Comparison of ENCODE assay signal across 11 cellular contexts in genomic region chr7:139321071-139321745, GRCh38. TPM values are rescaled to one million over a fixed set of nuclear protein-coding genes. Genes with fewer than 3 reads are reported as not detected.
DNase-seq lines count a peak whose midpoint lies in the region; ATAC-seq and TF ChIP-seq lines count a peak whose summit lies in the region.
"Had no signal": no experiment of that assay in that cellular context is flagged by ENCODE, and none has a peak within 500 bp of the region (broad histone marks: within the 10 kb centered on the region; RNA-seq: fewer than 3 reads in every experiment).

No MANE protein-coding gene starts in this region.

- H3K9ac ChIP-seq in GM23248, result no peak overlapping the region

- DNase-seq in AG08395 (ENCODE audit: low spot score) (peak; percentile 36), GM23248 (peak; percentile 53), RWPE2 (ENCODE audit: low spot score) (no peak), iPS DF 4.7 (ENCODE audit: extremely low read depth, low spot score) (peak; percentile 14), putamen (ENCODE audit: low spot score) (no peak), SK-N-DZ (ENCODE audit: low spot score) (no peak)
- DNase-seq: DMS79 treated with DMSO at 0.1 percent for 48 hours; NCI-H526 treated with DMSO at 0.1 percent for 48 hours; stimulated activated CD4-positive, alpha-beta T cell treated with anti-CD3 and anti-CD28 coated beads, Interleukin-2, amount 100 ng/mL, for 48 hours had no signal

- H3K27ac ChIP-seq in GM23248 (no peak overlapping the region), RWPE2 (ENCODE audit: poor library complexity, severe bottlenecking) (no peak overlapping the region)

- H3K4me1 ChIP-seq in GM23248 (ENCODE audit: insufficient read depth) (no peaks in the 10 kb centered on the region), RWPE2 (ENCODE audit: insufficient read depth, poor library complexity, severe bottlenecking) (no peaks in the 10 kb centered on the region)

- no peaks in the 10 kb centered on the region for H3K79me2 ChIP-seq in GM23248 (ENCODE audit: insufficient read depth)

- peak; percentile 30 for TF ChIP-seq CTCF in RWPE2 (IDR thresholded peaks at IDR 0.05; ENCODE audit: poor library complexity, severe bottlenecking)

- no peaks in the 10 kb centered on the region for H3F3A ChIP-seq in GM23248 (ENCODE audit: insufficient read depth)

- H3K9me2 ChIP-seq in GM23248 (ENCODE audit: insufficient read depth), result no peaks in the 10 kb centered on the region

- H4K20me1 ChIP-seq in GM23248 (ENCODE audit: insufficient read depth), result no peaks in the 10 kb centered on the region

- no peak overlapping the region for H3K4me2 ChIP-seq in GM23248 (ENCODE audit: unreplicated experiment)

- H3K4me3 ChIP-seq in GM23248 (no peak overlapping the region), RWPE2 (ENCODE audit: severe bottlenecking) (no peak overlapping the region)

- 0 out of 2 replicates have a peak overlapping the region, but pooled peaks have one; percentile 38 for H2AFZ ChIP-seq in GM23248

- in situ Hi-C loops in GM23248 (cut with MboI), result no loop called here

- ATAC-seq in RWPE2 (ENCODE audit: low read depth) (no peak), GM18909 (IDR thresholded peaks at IDR 0.05; ENCODE audit: poor library complexity, unreplicated experiment) (no peak), HG03280 (IDR thresholded peaks at IDR 0.05; ENCODE audit: unreplicated experiment) (no peak)

- 45 to 50% methylated on average over 11 of the region's 11 CpGs for WGBS in GM23248 (ENCODE audit: low coverage in 1 of 2, low lambda C conversion rate in 2 of 2, missing lambda C conversion rate in 2 of 2), 2 experiments

- H3K36me3 ChIP-seq in GM23248 (ENCODE audit: low read depth), result no peaks in the 10 kb centered on the region
- H3K36me3 ChIP-seq in RWPE2 (ENCODE audit: low read depth), result no peaks in the 10 kb centered on the region

- H3K27me3 ChIP-seq in GM23248 (replicated peaks; ENCODE audit: insufficient read depth), result no peaks in the 10 kb centered on the region
- no peaks in the 10 kb centered on the region for H3K27me3 ChIP-seq in RWPE2 (ENCODE audit: insufficient read depth, poor library complexity, severe bottlenecking)

- H3K9me3 ChIP-seq in GM23248 (ENCODE audit: low read depth) (no peaks in the 10 kb centered on the region), RWPE2 (ENCODE audit: severe bottlenecking) (no peaks in the 10 kb centered on the region)

RNA-seq across cellular contexts. Expression of gene FMC1, which starts 19.9 kb away (rescaled TPM):
- 6.8 and 9.5 TPM in 2 replicates for total RNA-seq in GM23248 (2014; rRNA removed; shearing (Covaris generic))
- polyA plus RNA-seq in GM23248 (2016; fragmentation: Nextera tagmentation; extraction: Ambion mirVana), result 30.4 and 35.1 TPM in 2 replicates
- 31.5 and 40.3 TPM in 2 replicates for polyA plus RNA-seq in SK-N-DZ (2014; cell fraction: cytosol; rRNA removed)
- 16.0 and 22.3 TPM in 2 replicates for polyA plus RNA-seq in SK-N-DZ (2014; cell fraction: nucleus; rRNA removed)

RNA-seq across cellular contexts. Expression of gene LUC7L2, which starts 38.5 kb away (rescaled TPM):
- total RNA-seq in GM23248 (2014; rRNA removed; shearing (Covaris generic)), result 35.3 and 39.7 TPM in 2 replicates
- 44.3 and 47.3 TPM in 2 replicates for polyA plus RNA-seq in GM23248 (2016; fragmentation: Nextera tagmentation; extraction: Ambion mirVana)
- 86.8 and 90.6 TPM in 2 replicates for polyA plus RNA-seq in SK-N-DZ (2014; cell fraction: cytosol; rRNA removed)
- polyA plus RNA-seq in SK-N-DZ (2014; cell fraction: nucleus; rRNA removed), result 64.5 and 85.4 TPM in 2 replicates

Comparison
In these comparisons a context has a peak if more than half of its experiments do, and no peak if none do; other contexts are left out.
1. DNase-seq: peak in AG08395 (single experiment), GM23248 (single experiment) and iPS DF 4.7 (single experiment); none in RWPE2 (single experiment), putamen (single experiment) and SK-N-DZ (single experiment).